In the genomic region with DNA sequence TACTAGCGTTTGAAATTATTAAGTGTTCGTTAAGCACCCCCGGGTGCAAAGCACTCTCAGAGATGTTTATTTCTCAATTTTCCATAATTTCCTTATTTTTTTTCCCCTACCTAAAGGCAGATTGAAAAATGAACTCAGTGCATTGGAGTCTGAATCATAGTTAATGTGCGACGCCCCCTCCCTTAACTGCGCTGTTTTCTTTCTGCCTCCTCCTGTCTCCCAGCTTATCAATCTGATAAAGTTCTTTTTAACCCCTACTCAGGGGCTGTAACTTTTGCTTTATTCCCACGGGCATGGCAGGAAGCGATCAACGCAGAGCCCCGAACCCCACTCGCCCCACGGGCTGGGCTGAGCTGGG, we compare ENCODE assay signal across 8 cellular contexts. TPM values are rescaled to one million over a fixed set of nuclear protein-coding genes. Genes with fewer than 3 reads are reported as not detected.
A peak's percentile ranks its signal among the peaks of the same experiment; 100 is the strongest.
DNase-seq lines count a peak whose midpoint lies in the region; ATAC-seq and TF ChIP-seq lines count a peak whose summit lies in the region.

No MANE protein-coding gene starts in this region.

- no peak overlapping the region for H2AK5ac ChIP-seq in H9 (ENCODE audit: insufficient read length, low read length)

- no peak for TF ChIP-seq CTCF in H9 (conservative IDR thresholded peaks at IDR 0.05)
- no peak for TF ChIP-seq CTCF in activated B cell treated with CpG ODN at 0.5 μM for 24 hours (IDR thresholded peaks at IDR 0.05)
- no peak for TF ChIP-seq CTCF in smooth muscle cell (IDR thresholded peaks at IDR 0.05; ENCODE audit: borderline replicate concordance, insufficient read depth, poor library complexity, severe bottlenecking)

- H3T11ph ChIP-seq in H9 (ENCODE audit: low read length) = no peak overlapping the region

- no peak overlapping the region for H2BK5ac ChIP-seq in H9 (ENCODE audit: insufficient read length, low read length)

- H3K23me2 ChIP-seq in H9 (ENCODE audit: insufficient read length, low read depth, low read length, poor library complexity, severe bottlenecking) = peaks cover 5% of the 10 kb centered on the region

- no peaks in the 10 kb centered on the region; the same call in 1 of the 2 replicates for H3K27me3 ChIP-seq in H9 (ENCODE audit: insufficient read depth, low read length)
- no peaks in the 10 kb centered on the region for H3K27me3 ChIP-seq in right cardiac atrium (ENCODE audit: control insufficient read depth, insufficient read depth)
- peaks cover 61% of the 10 kb centered on the region for H3K27me3 ChIP-seq in smooth muscle cell (ENCODE audit: low read depth)

- no peak overlapping the region for H4K91ac ChIP-seq in H9 (ENCODE audit: insufficient read length, low read depth, low read length)

- no peak overlapping the region for H4K8ac ChIP-seq in H9 (replicated peaks; ENCODE audit: insufficient read length, low read depth, low read length)

- no peak overlapping the region for H2BK15ac ChIP-seq in H9 (ENCODE audit: low read depth, low read length)

- H3K27ac ChIP-seq in H9 (ENCODE audit: insufficient read length, low read depth, low read length) = no peak overlapping the region
- H3K27ac ChIP-seq in right cardiac atrium (ENCODE audit: low read length) = no peak overlapping the region
- no peak overlapping the region for H3K27ac ChIP-seq in smooth muscle cell (ENCODE audit: low read depth)

- POLR2A ChIA-PET in activated B cell treated with CpG ODN at 0.5 μM for 24 hours (lab: Charles Lee) = interaction anchor here (0.8 to 2.1 kb wide), 6 partner anchors 99 to 333 kb away, joined by 3 to 11 read pairs (median 4); a partner anchor contains a TSS

- CTCF ChIA-PET in activated B cell treated with CpG ODN at 0.5 μM for 24 hours (lab: Charles Lee) = interaction anchor here (0.8 to 4.1 kb wide), 23 partner anchors 14 to 359 kb away, joined by 3 to 48 read pairs (median 4); a partner anchor contains a TSS

- no peak overlapping the region for H3K14ac ChIP-seq in H9 (ENCODE audit: insufficient read depth, low read length)

- ATAC-seq in activated B cell treated with CpG ODN at 0.5 μM for 24 hours (ENCODE audit: low read depth) = no peak
- no peak for ATAC-seq in right cardiac atrium
- ATAC-seq in GM19351 (IDR thresholded peaks at IDR 0.05; ENCODE audit: unreplicated experiment) = no peak

- no peaks in the 10 kb centered on the region for H3K36me3 ChIP-seq in smooth muscle cell (ENCODE audit: low read depth)

- H3K56ac ChIP-seq in H9 (ENCODE audit: insufficient read length, low read depth, low read length) = no peak overlapping the region

- H3K36me3 Mint-ChIP-seq in H9 (ENCODE audit: insufficient read depth in 1 of 3, low read depth in 3 of 3) (no peaks in the 10 kb centered on the region; a peak in 1 of 7 replicates), activated B cell treated with CpG ODN at 0.5 μM for 24 hours (ENCODE audit: low read depth) (no peaks in the 10 kb centered on the region)

- H2BK20ac ChIP-seq in H9 (ENCODE audit: low read depth, low read length, poor library complexity, severe bottlenecking) = no peak overlapping the region

- H3K4me1 ChIP-seq in H9 (ENCODE audit: insufficient read depth, low read length) (0 out of 2 replicates have a peak, but pooled peaks cover 4% of the 10 kb centered on the region), right cardiac atrium (ENCODE audit: control insufficient read depth, insufficient read depth, low read length) (peaks cover 3% of the 10 kb centered on the region), smooth muscle cell (ENCODE audit: low read depth) (peaks cover 21% of the 10 kb centered on the region)

- H3K27me3 Mint-ChIP-seq in H9 (ENCODE audit: low read depth) (peaks cover 73% of the 10 kb centered on the region), activated B cell treated with CpG ODN at 0.5 μM for 24 hours (peaks cover 9% of the 10 kb centered on the region)

- DNase-seq in H9 (no peak), activated B cell treated with CpG ODN at 0.5 μM for 24 hours (no peak), right cardiac atrium (no peak), smooth muscle cell (lab: John Stamatoyannopoulos, UW; ENCODE audit: unreplicated experiment) (no peak), D341Med (ENCODE audit: low spot score) (no peak), NCI-H446 (lab: John Stamatoyannopoulos, UW) (no peak)
- no peak for DNase-seq in effector CD4-positive, alpha-beta T cell

- no peak overlapping the region for H3K18ac ChIP-seq in H9 (ENCODE audit: insufficient read length, low read depth, low read length)

- H3K4me3 ChIP-seq in right cardiac atrium (ENCODE audit: low read length) = peak overlapping the region; percentile 67
- peak overlapping the region; percentile 61 for H3K4me3 ChIP-seq in smooth muscle cell

- H3K27ac Mint-ChIP-seq in H9 (no peak overlapping the region), activated B cell treated with CpG ODN at 0.5 μM for 24 hours (no peak overlapping the region)

- H3K4me3 Mint-ChIP-seq in H9 = peak overlapping the region in 1 of 2 experiments; percentile 33; a peak in 2 of 5 replicates
- H3K4me3 Mint-ChIP-seq in activated B cell treated with CpG ODN at 0.5 μM for 24 hours = peak overlapping the region; percentile 70

- H3K79me2 ChIP-seq in H9 (ENCODE audit: insufficient read depth, low read length) = no peaks in the 10 kb centered on the region
- no peaks in the 10 kb centered on the region for H3K79me2 ChIP-seq in smooth muscle cell (ENCODE audit: low read depth)

- intact Hi-C loops in activated B cell treated with CpG ODN at 0.5 μM for 24 hours (cut with micrococcal nuclease) (loop anchor here (1.0 to 5.0 kb wide), 9 partner anchors 15 to 985 kb away; a partner anchor contains a TSS), right cardiac atrium (cut with DNase I) (loop anchor here (2.0 to 10.0 kb wide), 7 partner anchors 127 to 355 kb away; no protein-coding TSS in a partner anchor)

- peaks cover 34 to 40% of the 10 kb centered on the region in 2 experiments for H3K4me1 Mint-ChIP-seq in H9
- peaks cover 11% of the 10 kb centered on the region for H3K4me1 Mint-ChIP-seq in activated B cell treated with CpG ODN at 0.5 μM for 24 hours

- no peak overlapping the region for H4K5ac ChIP-seq in H9 (ENCODE audit: insufficient read length, low read depth, low read length)

- no peak overlapping the region for H2BK12ac ChIP-seq in H9 (ENCODE audit: insufficient read length, low read depth, low read length)

- H3K9ac ChIP-seq in H9 (ENCODE audit: extremely low read depth, insufficient read length, low read length) (no peak overlapping the region), smooth muscle cell (ENCODE audit: low read depth) (peak overlapping the region; percentile 69)

- peak overlapping the region; percentile 56 for H2AFZ ChIP-seq in H9 (ENCODE audit: low read length)
- peak overlapping the region; percentile 99 for H2AFZ ChIP-seq in smooth muscle cell (ENCODE audit: low read depth)

- WGBS in H9 (ENCODE audit: extremely low coverage, insufficient read length, low lambda C conversion rate) = no CpG with 5 or more reads among the region's 12 CpGs
- 11% methylated on average over 12 of the region's 12 CpGs for WGBS in right cardiac atrium
- 56% methylated on average over 12 of the region's 12 CpGs for WGBS in smooth muscle cell (ENCODE audit: low lambda C conversion rate)

- H4K20me1 ChIP-seq in H9 (ENCODE audit: control insufficient read depth, insufficient read depth, insufficient read length) (no peaks in the 10 kb centered on the region), smooth muscle cell (ENCODE audit: low read depth) (no peaks in the 10 kb centered on the region)

- H3K79me1 ChIP-seq in H9 (ENCODE audit: insufficient read depth, low read depth, low read length, poor library complexity, severe bottlenecking) = no peaks in the 10 kb centered on the region

- H3K23ac ChIP-seq in H9 (ENCODE audit: insufficient read length, low read depth, low read length) = no peak overlapping the region

- H3K4me2 ChIP-seq in H9 (ENCODE audit: insufficient read depth, insufficient read length, low read length) (peak overlapping the region; percentile 63), smooth muscle cell (peak overlapping the region; percentile 97)

- H3K9me3 Mint-ChIP-seq in H9 (no peaks in the 10 kb centered on the region; a peak in 1 of 5 replicates), activated B cell treated with CpG ODN at 0.5 μM for 24 hours (no peaks in the 10 kb centered on the region)

- no peaks in the 10 kb centered on the region for H3K9me3 ChIP-seq in H9 (ENCODE audit: control insufficient read depth, low read depth, low read length)
- no peaks in the 10 kb centered on the region for H3K9me3 ChIP-seq in right cardiac atrium (ENCODE audit: control insufficient read depth, low read length)
- no peaks in the 10 kb centered on the region for H3K9me3 ChIP-seq in smooth muscle cell (replicated peaks; ENCODE audit: low read depth)

- no peak overlapping the region for H3K4ac ChIP-seq in H9 (ENCODE audit: low read depth, low read length)

- no peaks in the 10 kb centered on the region for H3F3A ChIP-seq in smooth muscle cell (ENCODE audit: low read depth)

- H2BK120ac ChIP-seq in H9 (ENCODE audit: low read depth, low read length, poor library complexity, severe bottlenecking) = no peak overlapping the region

RNA-seq across cellular contexts. Expression of a gene that starts 58.2 kb away (rescaled TPM):
- not detected in 2 replicates for total RNA-seq in H9 (2021)
- total RNA-seq in activated B cell treated with CpG ODN at 0.5 μM for 24 hours = 3.2 and 4.0 TPM in 2 replicates
- under 1 TPM; 0.06 to 0.18 (median 0.16) TPM for total RNA-seq in right cardiac atrium
- 0.05 TPM for polyA plus RNA-seq in right cardiac atrium
- total RNA-seq in smooth muscle cell = not detected in 2 replicates
- polyA plus RNA-seq in smooth muscle cell = not detected in 2 replicates
